In genomic region chr5:135386096-135386495, GRCh38 we compare ENCODE assay signal across 15 cellular contexts. TPM values are rescaled to one million over a fixed set of nuclear protein-coding genes. Genes with fewer than 3 reads are reported as not detected.
DNase-seq lines count a peak whose midpoint lies in the region; ATAC-seq and TF ChIP-seq lines count a peak whose summit lies in the region.
"Had no signal": no experiment of that assay in that cellular context is flagged by ENCODE, and none has a peak within 500 bp of the region (broad histone marks: within the 10 kb centered on the region; RNA-seq: fewer than 3 reads in every experiment).

No MANE protein-coding gene starts in this region.

- peak; percentile 10 to 22 for ATAC-seq in right cardiac atrium
- no peak for ATAC-seq in stimulated activated naive CD8-positive, alpha-beta T cell treated with anti-CD3 and anti-CD28 coated beads, Interleukin-15, Interleukin-2, amounts not matched to agents 100 U/mL and 50 U/mL, for 24 hours
- ATAC-seq in GM18498 (IDR thresholded peaks at IDR 0.05; ENCODE audit: unreplicated experiment): no peak

- BruUV-seq in MCF 10A (replicated peaks; lab: Mats Ljungman, UMichigan): no TSS peak

- TF ChIP-seq CTCF in MCF 10A (IDR thresholded peaks at IDR 0.05; ENCODE audit: unreplicated experiment) (no peak), breast epithelium (IDR thresholded peaks at IDR 0.05) (no peak), brain microvascular endothelial cell (IDR thresholded peaks at IDR 0.05; ENCODE audit: low read depth, low read length, missing control alignments) (no peak)

- POLR2A ChIA-PET in MCF 10A (lab: Yijun Ruan, JAX): interaction anchor here (0.6 to 6.4 kb wide), 13 partner anchors 9 to 539 kb away, joined by 3 to 82 read pairs (median 5); partner anchors contain the start of gene MACROH2A1

- peak overlapping the region; percentile 89 for H3K27ac Mint-ChIP-seq in MCF 10A (ENCODE audit: low read depth, unreplicated experiment)
- H3K27ac Mint-ChIP-seq: activated CD4-positive, alpha-beta T cell treated with anti-CD3 and anti-CD28 coated beads, Interleukin-2, amount 10 ng/mL, durations not matched to agents 7 days and 5 days had no signal

- WGBS in right cardiac atrium: 93% methylated on average over 3 of the region's 3 CpGs

- intact Hi-C loops in MCF 10A (cut with micrococcal nuclease): loop anchor here (5.0 kb wide), 1 partner anchor 41 kb away; no protein-coding TSS in a partner anchor
- intact Hi-C loops in breast epithelium (cut with DNase I; ENCODE audit: low total_unique reads): no loop called here
- intact Hi-C loops in right cardiac atrium (cut with DNase I): no loop called here

- no peaks in the 10 kb centered on the region for H3K9me3 Mint-ChIP-seq in MCF 10A (ENCODE audit: unreplicated experiment)
- H3K9me3 Mint-ChIP-seq: activated CD4-positive, alpha-beta T cell treated with anti-CD3 and anti-CD28 coated beads, Interleukin-2, amount 10 ng/mL, durations not matched to agents 7 days and 5 days had no signal

- no peak overlapping the region for H3K4me3 ChIP-seq in breast epithelium
- no peak overlapping the region for H3K4me3 ChIP-seq in brain microvascular endothelial cell (ENCODE audit: low read depth, low read length)
- H3K4me3 ChIP-seq in right cardiac atrium (ENCODE audit: low read length): no peak overlapping the region
- no peak overlapping the region for H3K4me3 ChIP-seq in subcutaneous abdominal adipose tissue (ENCODE audit: low read depth in 1 of 5, low read length in 5 of 5)

- no peaks in the 10 kb centered on the region for H3K36me3 ChIP-seq in breast epithelium
- peaks cover 29% of the 10 kb centered on the region for H3K36me3 ChIP-seq in brain microvascular endothelial cell (replicated peaks)
- H3K36me3 ChIP-seq in subcutaneous abdominal adipose tissue (ENCODE audit: control insufficient read depth in 5 of 5, insufficient read depth in 5 of 5, low read length in 5 of 5): peaks cover 19 to 68% (median 52%) of the 10 kb centered on the region in 5 donors

- CTCF ChIA-PET in MCF 10A (lab: Yijun Ruan, JAX): interaction anchor here (0.7 to 6.7 kb wide), 9 partner anchors 9 to 356 kb away, joined by 3 to 44 read pairs (median 5); no protein-coding TSS in a partner anchor

- H3K4me1 Mint-ChIP-seq in MCF 10A (ENCODE audit: insufficient read depth, unreplicated experiment): peaks cover 53% of the 10 kb centered on the region

- H3K36me3 Mint-ChIP-seq in MCF 10A (ENCODE audit: insufficient read depth, unreplicated experiment): peaks cover 75% of the 10 kb centered on the region

- H3K9me3 ChIP-seq in breast epithelium (no peaks in the 10 kb centered on the region), right cardiac atrium (ENCODE audit: control insufficient read depth, low read length) (no peaks in the 10 kb centered on the region), subcutaneous abdominal adipose tissue (ENCODE audit: control insufficient read depth in 5 of 5, low read length in 5 of 5) (no peaks in the 10 kb centered on the region)

- in situ Hi-C loops in brain microvascular endothelial cell (cut with HindIII; ENCODE audit: low pct_ligation_motif_present, low sequenced_read_pairs): no loop called here

- H3K27me3 ChIP-seq in breast epithelium (no peaks in the 10 kb centered on the region), brain microvascular endothelial cell (replicated peaks) (no peaks in the 10 kb centered on the region), right cardiac atrium (ENCODE audit: control insufficient read depth, insufficient read depth) (no peaks in the 10 kb centered on the region), subcutaneous abdominal adipose tissue (ENCODE audit: control insufficient read depth in 5 of 5, insufficient read depth in 4 of 5, low read length in 5 of 5) (no peaks in the 10 kb centered on the region)

- H3K4me3 Mint-ChIP-seq in MCF 10A (ENCODE audit: unreplicated experiment): no peak overlapping the region
- H3K4me3 Mint-ChIP-seq: activated CD4-positive, alpha-beta T cell treated with anti-CD3 and anti-CD28 coated beads, Interleukin-2, amount 10 ng/mL, durations not matched to agents 7 days and 5 days had no signal

- H3K27me3 Mint-ChIP-seq in MCF 10A (ENCODE audit: insufficient read depth, unreplicated experiment): no peaks in the 10 kb centered on the region
- H3K27me3 Mint-ChIP-seq: activated CD4-positive, alpha-beta T cell treated with anti-CD3 and anti-CD28 coated beads, Interleukin-2, amount 10 ng/mL, durations not matched to agents 7 days and 5 days had no signal

- H3K27ac ChIP-seq in breast epithelium: peak overlapping the region in 1 of 2 donors; percentile 48
- H3K27ac ChIP-seq in brain microvascular endothelial cell: peak overlapping the region; percentile 47
- H3K27ac ChIP-seq in right cardiac atrium (ENCODE audit: low read length): peak overlapping the region; percentile 61
- H3K27ac ChIP-seq in subcutaneous abdominal adipose tissue (ENCODE audit: low read depth, low read length): peak overlapping the region; percentile 64

- peak; percentile 92 for DNase-seq in MCF 10A (ENCODE audit: unreplicated experiment)
- DNase-seq in breast epithelium (ENCODE audit: low spot score in 2 of 2): no peak
- DNase-seq in brain microvascular endothelial cell: no peak
- no peak for DNase-seq in right cardiac atrium
- DNase-seq in NCI-H774 (lab: John Stamatoyannopoulos, UW): no peak
- no peak for DNase-seq in stimulated activated naive CD8-positive, alpha-beta T cell treated with anti-CD3 and anti-CD28 coated beads, Interleukin-15, Interleukin-2, amounts not matched to agents 100 U/mL and 50 U/mL, for 24 hours
- DNase-seq: ACHN; activated CD4-positive, alpha-beta T cell treated with anti-CD3 and anti-CD28 coated beads, Interleukin-2, amount 10 ng/mL, durations not matched to agents 7 days and 5 days; activated gamma-delta T cell; DMS79; mesendoderm; MV-4-11; NCI-H524 had no signal

- H3K4me1 ChIP-seq in breast epithelium (no peaks in the 10 kb centered on the region), right cardiac atrium (ENCODE audit: control insufficient read depth, insufficient read depth, low read length) (peaks cover 49% of the 10 kb centered on the region), subcutaneous abdominal adipose tissue (ENCODE audit: control insufficient read depth in 5 of 5, insufficient read depth in 5 of 5, low read length in 5 of 5) (peaks cover 0 to 59% (median 35%) of the 10 kb centered on the region in 5 donors)

- no peak overlapping the region for H3K9ac ChIP-seq in subcutaneous abdominal adipose tissue (ENCODE audit: low read length in 5 of 5)

- TF ChIP-seq POLR2A in breast epithelium (IDR thresholded peaks at IDR 0.05): no peak

RNA-seq across cellular contexts. Expression of gene MACROH2A1, which starts 12.9 kb away (rescaled TPM):
- total RNA-seq in MCF 10A (2022) (266 and 306 TPM in 2 replicates), breast epithelium (100 to 1,000 TPM; 255 to 293 (median 272) TPM), right cardiac atrium (100 to 1,000 TPM; 128 to 160 (median 141) TPM)
- polyA plus RNA-seq in right cardiac atrium: 152 TPM

Comparison
In these comparisons a context has a peak if more than half of its experiments do, and no peak if none do; other contexts are left out.
1. ATAC-seq: peak in right cardiac atrium (2 of 2); none in stimulated activated naive CD8-positive, alpha-beta T cell treated with anti-CD3 and anti-CD28 coated beads, Interleukin-15, Interleukin-2, amounts not matched to agents 100 U/mL and 50 U/mL, for 24 hours (single experiment) and GM18498 (single experiment).